Comparison of ENCODE assay signal across 8 cellular contexts in the genomic region with DNA sequence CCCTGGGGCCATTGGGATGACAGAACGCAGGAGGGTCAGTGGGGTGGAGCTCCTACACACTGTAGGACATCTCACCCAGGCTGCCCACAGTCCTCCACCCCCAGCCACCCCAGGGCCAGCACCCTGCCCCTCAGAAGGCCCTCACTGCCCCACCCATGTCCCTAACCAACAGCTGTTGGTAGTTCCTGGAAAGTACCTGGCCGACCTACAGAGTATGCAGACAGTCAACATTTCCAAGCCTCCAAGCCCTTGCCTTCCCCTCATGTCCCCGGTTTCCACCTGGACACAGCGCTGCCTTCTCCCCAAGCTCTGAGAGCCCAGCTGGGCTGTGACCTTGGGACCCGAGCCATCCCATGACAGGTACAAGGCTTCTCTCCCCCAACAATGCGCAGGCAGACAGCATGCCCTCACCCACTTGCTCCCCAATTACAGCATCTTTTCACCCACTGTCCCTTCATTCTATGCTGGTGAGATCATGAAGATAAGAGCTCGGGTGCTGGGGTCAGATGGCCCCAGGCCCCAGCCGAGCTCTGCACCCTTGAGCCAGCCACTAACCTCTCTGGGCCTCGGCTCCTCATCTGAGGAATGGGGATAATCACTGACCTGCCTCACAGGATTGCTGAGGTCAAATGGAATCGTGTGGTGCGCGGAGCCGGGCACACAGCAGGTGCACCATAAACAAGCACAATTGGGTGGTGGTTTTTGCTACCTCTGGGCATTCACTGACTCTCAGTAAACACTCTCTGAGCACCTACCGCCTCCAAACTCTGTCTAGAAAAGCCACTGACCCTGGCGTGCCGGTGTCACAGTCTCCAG. TPM values are rescaled to one million over a fixed set of nuclear protein-coding genes. Genes with fewer than 3 reads are reported as not detected.
A peak's percentile ranks its signal among the peaks of the same experiment; 100 is the strongest.
DNase-seq lines count a peak whose midpoint lies in the region; ATAC-seq and TF ChIP-seq lines count a peak whose summit lies in the region.

No MANE protein-coding gene starts in this region.

- CTCF ChIA-PET in T-cell (lab: Charles Lee): interaction anchor here in 1 of 2 donors (3.6 kb wide), 1 partner anchor 27 kb away, joined by 60 read pairs; no protein-coding TSS in a partner anchor

- TF ChIP-seq CTCF in glutamatergic neuron (IDR thresholded peaks at IDR 0.05; ENCODE audit: partially characterized antibody, unreplicated experiment): no peak

- H3K36me3 Mint-ChIP-seq in T-cell: peaks cover 37% of the 10 kb centered on the region
- H3K36me3 Mint-ChIP-seq in glutamatergic neuron (ENCODE audit: unreplicated experiment): no peaks in the 10 kb centered on the region
- peaks cover 71 to 95% of the 10 kb centered on the region in 2 donors for H3K36me3 Mint-ChIP-seq in stimulated activated naive B cell treated with anti-CD40 and anti-IgM and Interleukin-4, amounts not matched to agents 10 μg/mL and 1 μg/mL and 100 μg/mL, for 72 hours

- H3K27ac Mint-ChIP-seq in T-cell (peak overlapping the region; percentile 96 to 98), glutamatergic neuron (ENCODE audit: unreplicated experiment) (peak overlapping the region; percentile 55)
- peak overlapping the region; percentile 100 for H3K27ac Mint-ChIP-seq in stimulated activated naive B cell treated with anti-CD40 and anti-IgM and Interleukin-4, amounts not matched to agents 10 μg/mL and 1 μg/mL and 100 μg/mL, for 72 hours

- in situ Hi-C loops in ACHN (cut with HindIII; ENCODE audit: low pct_ligation_motif_present, low pct_unique_long_range_greater_than_20kb, low sequenced_read_pairs): no loop called here

- peak overlapping the region; percentile 80 to 98 (median 80) for H3K4me3 Mint-ChIP-seq in T-cell
- H3K4me3 Mint-ChIP-seq in glutamatergic neuron (ENCODE audit: unreplicated experiment): no peak overlapping the region
- peak overlapping the region; percentile 81 to 88 for H3K4me3 Mint-ChIP-seq in stimulated activated naive B cell treated with anti-CD40 and anti-IgM and Interleukin-4, amounts not matched to agents 10 μg/mL and 1 μg/mL and 100 μg/mL, for 72 hours

- POLR2A ChIA-PET in T-cell (lab: Charles Lee): interaction anchor here in 1 of 2 donors (1.2 kb wide), 1 partner anchor 9 kb away, joined by 5 read pairs; no protein-coding TSS in a partner anchor

- H3K4me1 Mint-ChIP-seq in T-cell (peaks cover 99 to 100% (median 99%) of the 10 kb centered on the region in 3 donors), glutamatergic neuron (ENCODE audit: low read depth, unreplicated experiment) (peaks cover 35% of the 10 kb centered on the region)
- peaks cover 90 to 100% of the 10 kb centered on the region in 2 donors for H3K4me1 Mint-ChIP-seq in stimulated activated naive B cell treated with anti-CD40 and anti-IgM and Interleukin-4, amounts not matched to agents 10 μg/mL and 1 μg/mL and 100 μg/mL, for 72 hours

- H3K9me3 Mint-ChIP-seq in T-cell (no peaks in the 10 kb centered on the region), glutamatergic neuron (ENCODE audit: unreplicated experiment) (peaks cover 6% of the 10 kb centered on the region)
- H3K9me3 Mint-ChIP-seq in stimulated activated naive B cell treated with anti-CD40 and anti-IgM and Interleukin-4, amounts not matched to agents 10 μg/mL and 1 μg/mL and 100 μg/mL, for 72 hours: no peaks in the 10 kb centered on the region

- H3K27me3 Mint-ChIP-seq in T-cell (no peaks in the 10 kb centered on the region), glutamatergic neuron (ENCODE audit: unreplicated experiment) (peaks cover 8% of the 10 kb centered on the region)
- H3K27me3 Mint-ChIP-seq in stimulated activated naive B cell treated with anti-CD40 and anti-IgM and Interleukin-4, amounts not matched to agents 10 μg/mL and 1 μg/mL and 100 μg/mL, for 72 hours: no peaks in the 10 kb centered on the region

- ATAC-seq in T-cell (replicated peaks in 1 of 4): no peak
- ATAC-seq in stimulated activated naive B cell treated with anti-CD40 and anti-IgM and Interleukin-4, amounts not matched to agents 10 μg/mL and 1 μg/mL and 100 μg/mL, for 72 hours (replicated peaks): peak; percentile 29 to 35

- DNase-seq in DMS53 (lab: John Stamatoyannopoulos, UW): peak; percentile 15
- no peak for DNase-seq in DMS53 treated with DMSO at 0.1 percent for 48 hours (lab: John Stamatoyannopoulos, UW; ENCODE audit: unreplicated experiment)
- no peak for DNase-seq in T-cell
- DNase-seq in glutamatergic neuron: no peak
- DNase-seq in stimulated activated naive B cell treated with anti-CD40 and anti-IgM and Interleukin-4, amounts not matched to agents 10 μg/mL and 1 μg/mL and 100 μg/mL, for 72 hours: no peak
- no peak for DNase-seq in NCI-H2029 (lab: John Stamatoyannopoulos, UW)
- DNase-seq in HuH-7 (ENCODE audit: low spot score): no peak
- no peak for DNase-seq in ACHN

RNA-seq across cellular contexts. Expression of gene LAPTM5, which starts 11.2 kb away (rescaled TPM):
- total RNA-seq in T-cell (100 to 1,000 TPM; 529 to 586 (median 559) TPM), glutamatergic neuron (ENCODE audit: unreplicated experiment) (0.56 TPM)

RNA-seq across cellular contexts. Expression of gene MATN1, which starts 23.0 kb away (rescaled TPM):
- total RNA-seq in T-cell (1 to 10 TPM in 2 of 5 donors, under 1 TPM in 3; 0.20 to 5.5 (median 0.60) TPM), glutamatergic neuron (ENCODE audit: unreplicated experiment) (0.22 TPM)

Comparison
In these comparisons a context has a peak if more than half of its experiments do, and no peak if none do; other contexts are left out.
1. ATAC-seq: peak in stimulated activated naive B cell treated with anti-CD40 and anti-IgM and Interleukin-4, amounts not matched to agents 10 μg/mL and 1 μg/mL and 100 μg/mL, for 72 hours (2 of 2); none in T-cell (0 of 4).
2. RNA of gene LAPTM5, which starts 11.2 kb away (total RNA-seq): 529 to 586 TPM in T-cell; 0.56 TPM in glutamatergic neuron (single experiment); every median in the first group is over 100 times any median in the second.
3. Peak in every context shown above with its lines, with median percentiles within 50 percentile points of each other: H3K27ac Mint-ChIP-seq.